In the genomic region with DNA sequence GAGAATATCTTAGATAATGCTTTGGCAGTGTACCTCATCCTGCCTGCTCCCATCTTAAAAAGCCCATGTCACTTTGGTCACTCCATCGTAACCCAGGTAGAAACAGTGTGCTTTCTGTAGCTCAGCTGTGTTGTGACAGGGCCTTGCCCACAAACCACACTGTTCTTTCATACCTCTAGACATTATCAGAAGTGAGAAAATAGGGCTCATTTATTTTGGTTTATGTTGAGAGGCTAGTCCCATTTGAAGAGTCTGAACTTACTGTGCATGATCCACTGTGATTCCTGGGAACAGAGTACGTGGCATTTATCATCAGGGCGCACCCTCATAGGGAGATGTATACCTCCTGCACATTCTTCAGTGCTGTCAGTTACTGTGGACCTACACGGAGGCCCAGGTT, we compare ENCODE assay signal across 1 cellular context.
TF ChIP-seq lines count a peak whose summit lies in the region.

No MANE protein-coding gene starts in this region.

TF ChIP-seq in K562, 482 proteins besides CTCF, POLR2A, EP300 and RAD21 (continued from another document):
- TF ChIP-seq HCFC1 (IDR thresholded peaks at IDR 0.05; ENCODE audit: low read depth, low read length) (no peak), PCBP1 (IDR thresholded peaks at IDR 0.05; ENCODE audit: low read depth, low read length, poor library complexity, severe bottlenecking) (no peak)
